ENCODE assay signal across 8 cellular contexts in the genomic region with DNA sequence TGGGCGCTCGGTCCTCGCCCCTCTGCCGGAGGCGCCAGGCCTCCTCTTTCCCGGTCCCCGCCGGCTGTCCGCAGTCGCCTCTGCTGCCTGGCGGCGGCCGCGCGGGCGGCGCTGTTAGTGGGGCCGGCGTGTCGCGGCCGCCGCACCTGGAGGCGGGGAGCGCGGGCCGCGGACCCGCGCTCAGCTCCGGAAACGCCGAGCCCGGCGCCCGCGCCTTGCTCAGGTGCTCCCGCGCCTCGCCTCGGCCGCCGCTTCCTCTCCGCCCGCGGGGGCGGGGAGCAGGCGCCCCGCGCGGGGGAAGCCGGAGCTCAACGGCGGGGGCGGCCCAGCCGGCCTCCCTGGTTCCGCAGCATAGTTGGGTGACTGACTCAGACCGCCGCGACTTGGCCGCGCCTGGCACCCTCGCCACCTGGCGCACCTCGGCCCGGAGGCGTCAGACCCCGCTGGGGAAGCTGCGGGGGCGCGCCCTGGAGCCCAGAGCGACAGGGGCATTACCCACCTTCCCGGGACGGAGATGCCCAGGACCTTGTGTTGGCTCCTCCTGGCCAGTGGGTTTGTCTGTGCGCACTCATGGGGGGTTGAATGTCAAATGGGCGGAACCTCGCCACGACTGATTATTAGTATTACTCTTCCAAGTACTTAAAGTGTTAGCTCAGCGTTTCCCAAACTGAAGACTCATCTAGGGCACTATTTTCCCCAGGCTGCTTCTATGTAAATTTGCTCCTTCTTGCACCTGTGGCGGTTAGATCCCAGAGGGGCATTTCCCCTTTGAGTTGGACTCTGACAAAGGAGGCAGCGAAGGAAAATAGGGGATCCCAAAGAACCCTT. TPM values are rescaled to one million over a fixed set of nuclear protein-coding genes. Genes with fewer than 3 reads are reported as not detected.
A peak's percentile ranks its signal among the peaks of the same experiment; 100 is the strongest.
DNase-seq lines count a peak whose midpoint lies in the region; ATAC-seq, FAIRE-seq and TF ChIP-seq lines count a peak whose summit lies in the region.

A gene with protein sequence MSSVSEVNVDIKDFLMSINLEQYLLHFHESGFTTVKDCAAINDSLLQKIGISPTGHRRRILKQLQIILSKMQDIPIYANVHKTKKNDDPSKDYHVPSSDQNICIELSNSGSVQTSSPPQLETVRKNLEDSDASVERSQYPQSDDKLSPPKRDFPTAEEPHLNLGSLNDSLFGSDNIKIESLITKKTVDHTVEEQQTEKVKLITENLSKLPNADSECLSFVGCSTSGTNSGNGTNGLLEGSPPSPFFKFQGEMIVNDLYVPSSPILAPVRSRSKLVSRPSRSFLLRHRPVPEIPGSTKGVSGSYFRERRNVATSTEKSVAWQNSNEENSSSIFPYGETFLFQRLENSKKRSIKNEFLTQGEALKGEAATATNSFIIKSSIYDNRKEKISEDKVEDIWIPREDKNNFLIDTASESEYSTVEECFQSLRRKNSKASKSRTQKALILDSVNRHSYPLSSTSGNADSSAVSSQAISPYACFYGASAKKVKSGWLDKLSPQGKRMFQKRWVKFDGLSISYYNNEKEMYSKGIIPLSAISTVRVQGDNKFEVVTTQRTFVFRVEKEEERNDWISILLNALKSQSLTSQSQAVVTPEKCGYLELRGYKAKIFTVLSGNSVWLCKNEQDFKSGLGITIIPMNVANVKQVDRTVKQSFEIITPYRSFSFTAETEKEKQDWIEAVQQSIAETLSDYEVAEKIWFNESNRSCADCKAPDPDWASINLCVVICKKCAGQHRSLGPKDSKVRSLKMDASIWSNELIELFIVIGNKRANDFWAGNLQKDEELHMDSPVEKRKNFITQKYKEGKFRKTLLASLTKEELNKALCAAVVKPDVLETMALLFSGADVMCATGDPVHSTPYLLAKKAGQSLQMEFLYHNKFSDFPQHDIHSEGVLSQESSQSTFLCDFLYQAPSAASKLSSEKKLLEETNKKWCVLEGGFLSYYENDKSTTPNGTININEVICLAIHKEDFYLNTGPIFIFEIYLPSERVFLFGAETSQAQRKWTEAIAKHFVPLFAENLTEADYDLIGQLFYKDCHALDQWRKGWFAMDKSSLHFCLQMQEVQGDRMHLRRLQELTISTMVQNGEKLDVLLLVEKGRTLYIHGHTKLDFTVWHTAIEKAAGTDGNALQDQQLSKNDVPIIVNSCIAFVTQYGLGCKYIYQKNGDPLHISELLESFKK (N-terminal part only) (minus strand): TSS at position 258 of the 828 bp plus-strand sequence. CDS start 15,028 bp downstream, outside the sequence.

- peak; percentile 50 for ATAC-seq in GM19043 (IDR thresholded peaks at IDR 0.05; ENCODE audit: low read depth, unreplicated experiment)
- peak; percentile 49 for ATAC-seq in HG03378 (IDR thresholded peaks at IDR 0.05; ENCODE audit: unreplicated experiment)

- peak within 1 kb of the TSS; percentile 14 for H2BK5ac ChIP-seq in trophoblast cell (ENCODE audit: low read depth, low read length, poor library complexity)

- peak within 1 kb of the TSS; percentile 47 for H3K27ac ChIP-seq in trophoblast cell (ENCODE audit: low read depth, low read length)
- H3K27ac ChIP-seq in tibial nerve = peak within 1 kb of the TSS; percentile 63 to 99 (median 92)

- H3K4ac ChIP-seq in trophoblast cell (ENCODE audit: low read depth, low read length) = peak within 1 kb of the TSS; percentile 28

- H3K9me3 ChIP-seq in BE2C (no peaks in the 10 kb centered on the region), trophoblast cell (ENCODE audit: insufficient read depth, low read depth, low read length) (no peaks in the 10 kb centered on the region), tibial nerve (no peaks in the 10 kb centered on the region)

- no peaks in the 10 kb centered on the region for H3K36me3 ChIP-seq in BE2C
- H3K36me3 ChIP-seq in trophoblast cell (ENCODE audit: control insufficient read depth in 1 of 2, insufficient read depth in 2 of 2, low read length in 2 of 2) = no peaks in the 10 kb centered on the region
- no peaks in the 10 kb centered on the region for H3K36me3 ChIP-seq in tibial nerve

- H3K18ac ChIP-seq in trophoblast cell (ENCODE audit: low read length) = peak within 1 kb of the TSS; percentile 19

- no peak within 1 kb of the TSS for H2AK5ac ChIP-seq in trophoblast cell (ENCODE audit: low read length)

- H3K4me3 ChIP-seq in BE2C (ENCODE audit: low read depth, low read length) = peak within 1 kb of the TSS; percentile 20; the same call in 1 of the 2 replicates
- peak within 1 kb of the TSS; percentile 86 for H3K4me3 ChIP-seq in trophoblast cell (ENCODE audit: low read depth, low read length)
- H3K4me3 ChIP-seq in tibial nerve = peak within 1 kb of the TSS; percentile 49 to 94 (median 90)

- no peak for FAIRE-seq in RCC 7860 (lab: Jason Lieb, UNC)

- H3K14ac ChIP-seq in trophoblast cell (ENCODE audit: low read length) = no peak within 1 kb of the TSS

- peak within 1 kb of the TSS; percentile 15 for H2BK12ac ChIP-seq in trophoblast cell (ENCODE audit: low read length)

- TF ChIP-seq CTCF in BE2C (IDR thresholded peaks at IDR 0.05; ENCODE audit: low read depth, low read length) (no peak), tibial nerve (IDR thresholded peaks at IDR 0.05) (peak in 2 of 5 experiments; percentile 5 to 15)

- H3K4me1 ChIP-seq in BE2C (no peaks in the 10 kb centered on the region), trophoblast cell (ENCODE audit: control insufficient read depth in 1 of 2, insufficient read depth in 2 of 2, low read length in 2 of 2) (no peaks in the 10 kb centered on the region), tibial nerve (peaks cover 0 to 24% (median 0%) of the 10 kb centered on the region in 4 donors)

- TF ChIP-seq EP300 in tibial nerve (IDR thresholded peaks at IDR 0.05) = peak in 1 of 2 donors; percentile 15

- intact Hi-C loops in head of caudate nucleus (cut with DNase I) = loop anchor here (2.0 kb wide), 1 partner anchor 26 kb away; no protein-coding TSS in a partner anchor

- peak within 1 kb of the TSS; percentile 35 for H2BK120ac ChIP-seq in trophoblast cell (ENCODE audit: insufficient read depth, low read length, poor library complexity)

- TF ChIP-seq POLR2A in tibial nerve (IDR thresholded peaks at IDR 0.05) = peak in 1 of 2 donors; percentile 24

- H3K23ac ChIP-seq in trophoblast cell (ENCODE audit: low read length) = no peak within 1 kb of the TSS

- H3K9ac ChIP-seq in trophoblast cell (ENCODE audit: low read length) = peak within 1 kb of the TSS; percentile 74

- H3K79me2 ChIP-seq in trophoblast cell (ENCODE audit: control insufficient read depth, insufficient read depth, low read length, poor library complexity) = no peaks in the 10 kb centered on the region

- WGBS in trophoblast cell (ENCODE audit: extremely low coverage, insufficient coverage, insufficient read length) = no CpG with 5 or more reads among the region's 81 CpGs
- 6% methylated on average over 29 to 31 of the region's 81 CpGs for WGBS in tibial nerve, 2 donors

- peak within 1 kb of the TSS; percentile 76 for H4K8ac ChIP-seq in trophoblast cell (ENCODE audit: low read depth, low read length)

- H3K27me3 ChIP-seq in BE2C = peaks cover 18% of the 10 kb centered on the region
- H3K27me3 ChIP-seq in trophoblast cell (ENCODE audit: insufficient read depth, low read length) = no peaks in the 10 kb centered on the region
- H3K27me3 ChIP-seq in tibial nerve = no peaks in the 10 kb centered on the region

- peaks cover 6% of the 10 kb centered on the region for H3K79me1 ChIP-seq in trophoblast cell (ENCODE audit: low read length)

- DNase-seq in BE2C = no peak
- peak; percentile 59 for DNase-seq in RCC 7860 (ENCODE audit: low spot score)
- peak; percentile 74 for DNase-seq in activated gamma-delta T cell treated with Interleukin-2 at 50 U/mL for 16 hours
- DNase-seq in head of caudate nucleus = peak in 40 of 42 donors; percentile 37 to 82 (median 65)
- DNase-seq in trophoblast cell = peak; percentile 84 to 89
- peak in 1 of 2 donors; percentile 37 for DNase-seq in tibial nerve (ENCODE audit: low spot score in 2 of 2)

- H4K12ac ChIP-seq in trophoblast cell (ENCODE audit: low read depth, low read length) = no peak within 1 kb of the TSS

- H3K4me2 ChIP-seq in trophoblast cell (ENCODE audit: low read length) = peak within 1 kb of the TSS; percentile 99

- peak within 1 kb of the TSS; percentile 90 for H2AFZ ChIP-seq in trophoblast cell (ENCODE audit: insufficient read depth, low read length, poor library complexity)

- H4K91ac ChIP-seq in trophoblast cell (ENCODE audit: low read depth, low read length) = peak within 1 kb of the TSS; percentile 77

RNA-seq across cellular contexts. Expression of the gene that starts here (rescaled TPM):
- 0.14 TPM for polyA plus RNA-seq in BE2C (2012; ENCODE audit: insufficient read depth, insufficient read length, low read depth)
- 3.5 and 3.8 TPM in 2 replicates for polyA plus RNA-seq in trophoblast cell (2013)
- total RNA-seq in tibial nerve = 10 to 100 TPM; 12.4 to 65.6 (median 27.5) TPM

Comparison
In these comparisons a context has a peak if more than half of its experiments do, and no peak if none do; other contexts are left out.
1. H3K4me3 ChIP-seq: peak in every context shown above with its lines; median percentile 90 in tibial nerve; 86 in trophoblast cell; 20 in BE2C.